Comparison of ENCODE assay signal across 1 cellular context in the genomic region with DNA sequence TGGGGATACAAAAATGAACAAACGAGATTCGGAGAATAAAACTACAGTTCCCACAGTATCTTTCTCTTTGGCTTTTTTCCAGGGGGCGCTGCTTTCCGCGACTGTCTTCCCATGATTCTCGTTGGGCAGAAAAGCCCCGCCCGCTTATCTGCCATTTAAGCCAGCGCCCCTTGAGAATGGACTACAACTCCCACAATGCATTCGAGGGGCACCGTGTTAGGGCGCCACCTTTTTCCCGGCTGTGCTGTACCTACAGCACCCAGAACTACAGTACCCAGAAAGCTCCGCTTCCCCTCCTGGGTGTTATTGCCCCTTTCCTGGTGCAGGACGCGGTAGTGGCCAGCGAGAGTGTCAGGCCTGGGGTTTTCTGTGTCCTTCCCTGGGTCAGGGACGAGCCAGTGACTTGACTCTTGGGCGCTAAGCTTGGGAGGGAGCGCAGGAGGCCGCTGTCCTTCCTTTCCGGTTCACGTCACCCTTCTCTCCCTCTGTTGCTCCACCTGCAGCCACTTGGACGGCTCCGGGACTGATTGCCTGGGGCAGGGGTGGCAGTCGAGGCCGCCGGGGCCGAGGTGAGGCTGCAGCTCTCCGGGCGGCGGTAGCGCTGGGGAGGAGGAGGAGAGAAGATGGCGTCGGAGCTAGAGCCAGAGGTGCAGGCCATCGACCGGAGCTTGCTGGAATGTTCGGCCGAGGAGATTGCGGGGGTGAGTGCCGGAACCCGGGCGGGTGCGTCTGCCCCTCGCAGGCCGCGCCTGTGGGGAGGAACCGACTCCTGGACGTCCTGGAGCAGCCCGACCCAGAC.
TF ChIP-seq lines count a peak whose summit lies in the region.

A gene (plus strand): TSS at position 333 of the 799 bp plus-strand sequence. CDS start 291 bp downstream, at position 624.

TF ChIP-seq in HepG2, 621 proteins besides CTCF, POLR2A, EP300 and RAD21 (continued from another document and continues in another):
- TF ChIP-seq, protein P1, sequence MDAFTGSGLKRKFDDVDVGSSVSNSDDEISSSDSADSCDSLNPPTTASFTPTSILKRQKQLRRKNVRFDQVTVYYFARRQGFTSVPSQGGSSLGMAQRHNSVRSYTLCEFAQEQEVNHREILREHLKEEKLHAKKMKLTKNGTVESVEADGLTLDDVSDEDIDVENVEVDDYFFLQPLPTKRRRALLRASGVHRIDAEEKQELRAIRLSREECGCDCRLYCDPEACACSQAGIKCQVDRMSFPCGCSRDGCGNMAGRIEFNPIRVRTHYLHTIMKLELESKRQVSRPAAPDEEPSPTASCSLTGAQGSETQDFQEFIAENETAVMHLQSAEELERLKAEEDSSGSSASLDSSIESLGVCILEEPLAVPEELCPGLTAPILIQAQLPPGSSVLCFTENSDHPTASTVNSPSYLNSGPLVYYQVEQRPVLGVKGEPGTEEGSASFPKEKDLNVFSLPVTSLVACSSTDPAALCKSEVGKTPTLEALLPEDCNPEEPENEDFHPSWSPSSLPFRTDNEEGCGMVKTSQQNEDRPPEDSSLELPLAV (CRISPR knock-in tag; conservative IDR thresholded peaks at IDR 0.05; ENCODE audit: low read depth) = no peak
- peak; percentile 83; the same call in 1 of the 2 replicates for TF ChIP-seq KLF6 (CRISPR knock-in tag; IDR thresholded peaks at IDR 0.05)
- TF ChIP-seq, protein P2, sequence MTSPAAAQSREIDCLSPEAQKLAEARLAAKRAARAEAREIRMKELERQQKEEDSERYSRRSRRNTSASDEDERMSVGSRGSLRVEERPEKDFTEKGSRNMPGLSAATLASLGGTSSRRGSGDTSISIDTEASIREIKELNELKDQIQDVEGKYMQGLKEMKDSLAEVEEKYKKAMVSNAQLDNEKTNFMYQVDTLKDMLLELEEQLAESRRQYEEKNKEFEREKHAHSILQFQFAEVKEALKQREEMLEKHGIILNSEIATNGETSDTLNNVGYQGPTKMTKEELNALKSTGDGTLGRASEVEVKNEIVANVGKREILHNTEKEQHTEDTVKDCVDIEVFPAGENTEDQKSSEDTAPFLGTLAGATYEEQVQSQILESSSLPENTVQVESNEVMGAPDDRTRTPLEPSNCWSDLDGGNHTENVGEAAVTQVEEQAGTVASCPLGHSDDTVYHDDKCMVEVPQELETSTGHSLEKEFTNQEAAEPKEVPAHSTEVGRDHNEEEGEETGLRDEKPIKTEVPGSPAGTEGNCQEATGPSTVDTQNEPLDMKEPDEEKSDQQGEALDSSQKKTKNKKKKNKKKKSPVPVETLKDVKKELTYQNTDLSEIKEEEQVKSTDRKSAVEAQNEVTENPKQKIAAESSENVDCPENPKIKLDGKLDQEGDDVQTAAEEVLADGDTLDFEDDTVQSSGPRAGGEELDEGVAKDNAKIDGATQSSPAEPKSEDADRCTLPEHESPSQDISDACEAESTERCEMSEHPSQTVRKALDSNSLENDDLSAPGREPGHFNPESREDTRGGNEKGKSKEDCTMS (CRISPR knock-in tag; conservative IDR thresholded peaks at IDR 0.05) = no peak
- TF ChIP-seq ZNF678 (CRISPR knock-in tag; IDR thresholded peaks at IDR 0.05) = no peak
- TF ChIP-seq ESRRA (CRISPR knock-in tag; IDR thresholded peaks at IDR 0.05; ENCODE audit: low read depth) = peak; percentile 65
- TF ChIP-seq ZNF230 (CRISPR knock-in tag; IDR thresholded peaks at IDR 0.05) = peak; percentile 93; the same call in 1 of the 2 replicates
- TF ChIP-seq ETV6 (CRISPR knock-in tag; conservative IDR thresholded peaks at IDR 0.05) = peak; percentile 88
- TF ChIP-seq ZFP36L1 (CRISPR knock-in tag; IDR thresholded peaks at IDR 0.05) = peak; percentile 81; the same call in 1 of the 2 replicates
- peak; percentile 71 for TF ChIP-seq TEAD3 (CRISPR knock-in tag; optimal IDR thresholded peaks at IDR 0.05; ENCODE audit: borderline replicate concordance)
- TF ChIP-seq FOXK1 (CRISPR knock-in tag; IDR thresholded peaks at IDR 0.05; ENCODE audit: borderline replicate concordance, low read depth) = peak; percentile 96
- TF ChIP-seq, protein P3, sequence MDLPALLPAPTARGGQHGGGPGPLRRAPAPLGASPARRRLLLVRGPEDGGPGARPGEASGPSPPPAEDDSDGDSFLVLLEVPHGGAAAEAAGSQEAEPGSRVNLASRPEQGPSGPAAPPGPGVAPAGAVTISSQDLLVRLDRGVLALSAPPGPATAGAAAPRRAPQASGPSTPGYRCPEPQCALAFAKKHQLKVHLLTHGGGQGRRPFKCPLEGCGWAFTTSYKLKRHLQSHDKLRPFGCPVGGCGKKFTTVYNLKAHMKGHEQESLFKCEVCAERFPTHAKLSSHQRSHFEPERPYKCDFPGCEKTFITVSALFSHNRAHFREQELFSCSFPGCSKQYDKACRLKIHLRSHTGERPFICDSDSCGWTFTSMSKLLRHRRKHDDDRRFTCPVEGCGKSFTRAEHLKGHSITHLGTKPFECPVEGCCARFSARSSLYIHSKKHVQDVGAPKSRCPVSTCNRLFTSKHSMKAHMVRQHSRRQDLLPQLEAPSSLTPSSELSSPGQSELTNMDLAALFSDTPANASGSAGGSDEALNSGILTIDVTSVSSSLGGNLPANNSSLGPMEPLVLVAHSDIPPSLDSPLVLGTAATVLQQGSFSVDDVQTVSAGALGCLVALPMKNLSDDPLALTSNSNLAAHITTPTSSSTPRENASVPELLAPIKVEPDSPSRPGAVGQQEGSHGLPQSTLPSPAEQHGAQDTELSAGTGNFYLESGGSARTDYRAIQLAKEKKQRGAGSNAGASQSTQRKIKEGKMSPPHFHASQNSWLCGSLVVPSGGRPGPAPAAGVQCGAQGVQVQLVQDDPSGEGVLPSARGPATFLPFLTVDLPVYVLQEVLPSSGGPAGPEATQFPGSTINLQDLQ (CRISPR knock-in tag; IDR thresholded peaks at IDR 0.05) = peak; percentile 65; the same call in 1 of the 2 replicates
- TF ChIP-seq, protein P4, sequence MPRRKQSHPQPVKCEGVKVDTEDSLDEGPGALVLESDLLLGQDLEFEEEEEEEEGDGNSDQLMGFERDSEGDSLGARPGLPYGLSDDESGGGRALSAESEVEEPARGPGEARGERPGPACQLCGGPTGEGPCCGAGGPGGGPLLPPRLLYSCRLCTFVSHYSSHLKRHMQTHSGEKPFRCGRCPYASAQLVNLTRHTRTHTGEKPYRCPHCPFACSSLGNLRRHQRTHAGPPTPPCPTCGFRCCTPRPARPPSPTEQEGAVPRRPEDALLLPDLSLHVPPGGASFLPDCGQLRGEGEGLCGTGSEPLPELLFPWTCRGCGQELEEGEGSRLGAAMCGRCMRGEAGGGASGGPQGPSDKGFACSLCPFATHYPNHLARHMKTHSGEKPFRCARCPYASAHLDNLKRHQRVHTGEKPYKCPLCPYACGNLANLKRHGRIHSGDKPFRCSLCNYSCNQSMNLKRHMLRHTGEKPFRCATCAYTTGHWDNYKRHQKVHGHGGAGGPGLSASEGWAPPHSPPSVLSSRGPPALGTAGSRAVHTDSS (CRISPR knock-in tag; conservative IDR thresholded peaks at IDR 0.05) = 0 out of 2 replicates have a peak, but pooled peaks have one; percentile 83
- peak; percentile 73 for TF ChIP-seq SOX5 (CRISPR knock-in tag; IDR thresholded peaks at IDR 0.05; ENCODE audit: borderline replicate concordance)
- TF ChIP-seq, protein P5, sequence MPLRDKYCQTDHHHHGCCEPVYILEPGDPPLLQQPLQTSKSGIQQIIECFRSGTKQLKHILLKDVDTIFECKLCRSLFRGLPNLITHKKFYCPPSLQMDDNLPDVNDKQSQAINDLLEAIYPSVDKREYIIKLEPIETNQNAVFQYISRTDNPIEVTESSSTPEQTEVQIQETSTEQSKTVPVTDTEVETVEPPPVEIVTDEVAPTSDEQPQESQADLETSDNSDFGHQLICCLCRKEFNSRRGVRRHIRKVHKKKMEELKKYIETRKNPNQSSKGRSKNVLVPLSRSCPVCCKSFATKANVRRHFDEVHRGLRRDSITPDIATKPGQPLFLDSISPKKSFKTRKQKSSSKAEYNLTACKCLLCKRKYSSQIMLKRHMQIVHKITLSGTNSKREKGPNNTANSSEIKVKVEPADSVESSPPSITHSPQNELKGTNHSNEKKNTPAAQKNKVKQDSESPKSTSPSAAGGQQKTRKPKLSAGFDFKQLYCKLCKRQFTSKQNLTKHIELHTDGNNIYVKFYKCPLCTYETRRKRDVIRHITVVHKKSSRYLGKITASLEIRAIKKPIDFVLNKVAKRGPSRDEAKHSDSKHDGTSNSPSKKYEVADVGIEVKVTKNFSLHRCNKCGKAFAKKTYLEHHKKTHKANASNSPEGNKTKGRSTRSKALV (CRISPR knock-in tag; IDR thresholded peaks at IDR 0.05) = peak; percentile 78; the same call in 1 of the 2 replicates
- peak; percentile 87; the same call in 1 of the 2 replicates for TF ChIP-seq ZNF329 (CRISPR knock-in tag; IDR thresholded peaks at IDR 0.05; ENCODE audit: low read depth)
- TF ChIP-seq ETV5 (CRISPR knock-in tag; IDR thresholded peaks at IDR 0.05; ENCODE audit: borderline replicate concordance) = peak; percentile 87
- peak; percentile 74; the same call in 1 of the 2 replicates for TF ChIP-seq MEIS2 (CRISPR knock-in tag; IDR thresholded peaks at IDR 0.05)
- 0 out of 2 replicates have a peak, but pooled peaks have one; percentile 22 for TF ChIP-seq KDM6A (CRISPR knock-in tag; IDR thresholded peaks at IDR 0.05; ENCODE audit: low read depth)
- TF ChIP-seq ZNF143 (CRISPR knock-in tag; IDR thresholded peaks at IDR 0.05) = peak; percentile 99
- TF ChIP-seq, protein P6, sequence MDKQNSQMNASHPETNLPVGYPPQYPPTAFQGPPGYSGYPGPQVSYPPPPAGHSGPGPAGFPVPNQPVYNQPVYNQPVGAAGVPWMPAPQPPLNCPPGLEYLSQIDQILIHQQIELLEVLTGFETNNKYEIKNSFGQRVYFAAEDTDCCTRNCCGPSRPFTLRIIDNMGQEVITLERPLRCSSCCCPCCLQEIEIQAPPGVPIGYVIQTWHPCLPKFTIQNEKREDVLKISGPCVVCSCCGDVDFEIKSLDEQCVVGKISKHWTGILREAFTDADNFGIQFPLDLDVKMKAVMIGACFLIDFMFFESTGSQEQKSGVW (CRISPR knock-in tag; IDR thresholded peaks at IDR 0.05; ENCODE audit: borderline replicate concordance) = no peak
- TF ChIP-seq XBP1 (CRISPR knock-in tag; IDR thresholded peaks at IDR 0.05) = no peak
- TF ChIP-seq ELF3 (CRISPR knock-in tag; IDR thresholded peaks at IDR 0.05) = peak; percentile 98
- TF ChIP-seq FOXJ3 (CRISPR knock-in tag; IDR thresholded peaks at IDR 0.05; ENCODE audit: borderline replicate concordance) = peak; percentile 84; the same call in 1 of the 2 replicates
- peak; percentile 92 for TF ChIP-seq ZNF256 (CRISPR knock-in tag; conservative IDR thresholded peaks at IDR 0.05)
- peak; percentile 69 for TF ChIP-seq RXRB (CRISPR knock-in tag; IDR thresholded peaks at IDR 0.05; ENCODE audit: borderline replicate concordance)
- TF ChIP-seq, protein P7, sequence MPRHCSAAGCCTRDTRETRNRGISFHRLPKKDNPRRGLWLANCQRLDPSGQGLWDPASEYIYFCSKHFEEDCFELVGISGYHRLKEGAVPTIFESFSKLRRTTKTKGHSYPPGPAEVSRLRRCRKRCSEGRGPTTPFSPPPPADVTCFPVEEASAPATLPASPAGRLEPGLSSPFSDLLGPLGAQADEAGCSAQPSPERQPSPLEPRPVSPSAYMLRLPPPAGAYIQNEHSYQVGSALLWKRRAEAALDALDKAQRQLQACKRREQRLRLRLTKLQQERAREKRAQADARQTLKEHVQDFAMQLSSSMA (CRISPR knock-in tag; IDR thresholded peaks at IDR 0.05) = peak; percentile 97
- peak; percentile 95 for TF ChIP-seq KDM3A (CRISPR knock-in tag; IDR thresholded peaks at IDR 0.05; ENCODE audit: low read depth)
- 0 out of 2 replicates have a peak, but pooled peaks have one; percentile 48 for TF ChIP-seq ZNF724P (CRISPR knock-in tag; IDR thresholded peaks at IDR 0.05; ENCODE audit: borderline replicate concordance)
- no peak for TF ChIP-seq CBX1 (IDR thresholded peaks at IDR 0.05; ENCODE audit: low read depth)
- peak; percentile 91 for TF ChIP-seq RBFOX2 (IDR thresholded peaks at IDR 0.05; ENCODE audit: low read depth, low read length)
- TF ChIP-seq ZBTB3 (CRISPR knock-in tag; IDR thresholded peaks at IDR 0.05; ENCODE audit: borderline replicate concordance, low read depth) = peak; percentile 74; the same call in 1 of the 2 replicates
- TF ChIP-seq ZNF24 (IDR thresholded peaks at IDR 0.05) = 0 out of 2 replicates have a peak, but pooled peaks have one; percentile 50
- TF ChIP-seq MEIS1 (CRISPR knock-in tag; IDR thresholded peaks at IDR 0.05; ENCODE audit: borderline replicate concordance) = 0 out of 2 replicates have a peak, but pooled peaks have one; percentile 39
- TF ChIP-seq, protein P8, sequence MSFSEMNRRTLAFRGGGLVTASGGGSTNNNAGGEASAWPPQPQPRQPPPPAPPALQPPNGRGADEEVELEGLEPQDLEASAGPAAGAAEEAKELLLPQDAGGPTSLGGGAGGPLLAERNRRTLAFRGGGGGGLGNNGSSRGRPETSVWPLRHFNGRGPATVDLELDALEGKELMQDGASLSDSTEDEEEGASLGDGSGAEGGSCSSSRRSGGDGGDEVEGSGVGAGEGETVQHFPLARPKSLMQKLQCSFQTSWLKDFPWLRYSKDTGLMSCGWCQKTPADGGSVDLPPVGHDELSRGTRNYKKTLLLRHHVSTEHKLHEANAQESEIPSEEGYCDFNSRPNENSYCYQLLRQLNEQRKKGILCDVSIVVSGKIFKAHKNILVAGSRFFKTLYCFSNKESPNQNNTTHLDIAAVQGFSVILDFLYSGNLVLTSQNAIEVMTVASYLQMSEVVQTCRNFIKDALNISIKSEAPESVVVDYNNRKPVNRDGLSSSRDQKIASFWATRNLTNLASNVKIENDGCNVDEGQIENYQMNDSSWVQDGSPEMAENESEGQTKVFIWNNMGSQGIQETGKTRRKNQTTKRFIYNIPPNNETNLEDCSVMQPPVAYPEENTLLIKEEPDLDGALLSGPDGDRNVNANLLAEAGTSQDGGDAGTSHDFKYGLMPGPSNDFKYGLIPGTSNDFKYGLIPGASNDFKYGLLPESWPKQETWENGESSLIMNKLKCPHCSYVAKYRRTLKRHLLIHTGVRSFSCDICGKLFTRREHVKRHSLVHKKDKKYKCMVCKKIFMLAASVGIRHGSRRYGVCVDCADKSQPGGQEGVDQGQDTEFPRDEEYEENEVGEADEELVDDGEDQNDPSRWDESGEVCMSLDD (CRISPR knock-in tag; IDR thresholded peaks at IDR 0.05; ENCODE audit: borderline replicate concordance) = peak; percentile 72; the same call in 1 of the 2 replicates
- TF ChIP-seq ZNF790 (CRISPR knock-in tag; IDR thresholded peaks at IDR 0.05; ENCODE audit: borderline replicate concordance) = peak; percentile 87; the same call in 1 of the 2 replicates
- peak; percentile 91 for TF ChIP-seq YEATS4 (CRISPR knock-in tag; IDR thresholded peaks at IDR 0.05; ENCODE audit: borderline replicate concordance)
- peak; percentile 100 for TF ChIP-seq IRF2 (CRISPR knock-in tag; IDR thresholded peaks at IDR 0.05)
- TF ChIP-seq, protein P9, sequence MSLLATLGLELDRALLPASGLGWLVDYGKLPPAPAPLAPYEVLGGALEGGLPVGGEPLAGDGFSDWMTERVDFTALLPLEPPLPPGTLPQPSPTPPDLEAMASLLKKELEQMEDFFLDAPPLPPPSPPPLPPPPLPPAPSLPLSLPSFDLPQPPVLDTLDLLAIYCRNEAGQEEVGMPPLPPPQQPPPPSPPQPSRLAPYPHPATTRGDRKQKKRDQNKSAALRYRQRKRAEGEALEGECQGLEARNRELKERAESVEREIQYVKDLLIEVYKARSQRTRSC (CRISPR knock-in tag; IDR thresholded peaks at IDR 0.05; ENCODE audit: low read depth) = no peak
- TF ChIP-seq, protein P10, sequence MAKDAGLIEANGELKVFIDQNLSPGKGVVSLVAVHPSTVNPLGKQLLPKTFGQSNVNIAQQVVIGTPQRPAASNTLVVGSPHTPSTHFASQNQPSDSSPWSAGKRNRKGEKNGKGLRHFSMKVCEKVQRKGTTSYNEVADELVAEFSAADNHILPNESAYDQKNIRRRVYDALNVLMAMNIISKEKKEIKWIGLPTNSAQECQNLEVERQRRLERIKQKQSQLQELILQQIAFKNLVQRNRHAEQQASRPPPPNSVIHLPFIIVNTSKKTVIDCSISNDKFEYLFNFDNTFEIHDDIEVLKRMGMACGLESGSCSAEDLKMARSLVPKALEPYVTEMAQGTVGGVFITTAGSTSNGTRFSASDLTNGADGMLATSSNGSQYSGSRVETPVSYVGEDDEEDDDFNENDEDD (CRISPR knock-in tag; IDR thresholded peaks at IDR 0.05; ENCODE audit: borderline replicate concordance) = peak; percentile 88
- 0 out of 2 replicates have a peak, but pooled peaks have one; percentile 81 for TF ChIP-seq EEA1 (CRISPR knock-in tag; IDR thresholded peaks at IDR 0.05; ENCODE audit: borderline replicate concordance)
